In genomic region chr11:7654094-7654742, GRCh38 we compare ENCODE assay signal across 20 cellular contexts. TPM values are rescaled to one million over a fixed set of nuclear protein-coding genes. Genes with fewer than 3 reads are reported as not detected.
DNase-seq lines count a peak whose midpoint lies in the region; ATAC-seq and TF ChIP-seq lines count a peak whose summit lies in the region.
"Had no signal": no experiment of that assay in that cellular context is flagged by ENCODE, and none has a peak within 500 bp of the region (broad histone marks: within the 10 kb centered on the region; RNA-seq: fewer than 3 reads in every experiment).

No MANE protein-coding gene starts in this region.

- H3K9ac ChIP-seq in neural progenitor cell: no peak overlapping the region

- H3K27ac ChIP-seq in dorsolateral prefrontal cortex (peak overlapping the region in 56 of 59 donors; percentile 9 to 98 (median 88)), neural progenitor cell (no peak overlapping the region)

- ATAC-seq in activated CD8-positive, alpha-beta memory T cell treated with anti-CD3 and anti-CD28 coated beads, Interleukin-2, amount 10 ng/mL, durations not matched to agents 7 days and 5 days: no peak
- ATAC-seq in HG02759 (IDR thresholded peaks at IDR 0.05; ENCODE audit: unreplicated experiment) (no peak), HG03521 (IDR thresholded peaks at IDR 0.05; ENCODE audit: unreplicated experiment) (no peak)

- no peaks in the 10 kb centered on the region for H3K27me3 ChIP-seq in dorsolateral prefrontal cortex
- H3K27me3 ChIP-seq in neural progenitor cell: no peaks in the 10 kb centered on the region
- H3K27me3 ChIP-seq: MG63 had no signal

- H3K4me3 Mint-ChIP-seq in activated CD8-positive, alpha-beta memory T cell treated with anti-CD3 and anti-CD28 coated beads, Interleukin-2, amount 10 ng/mL, durations not matched to agents 7 days and 5 days: no peak overlapping the region
- no peak overlapping the region for H3K4me3 Mint-ChIP-seq in neural progenitor cell
- no peak overlapping the region for H3K4me3 Mint-ChIP-seq in activated naive CD4-positive, alpha-beta T cell treated with anti-CD3 and anti-CD28 coated beads for 36 hours

- peak; percentile 18 for DNase-seq in activated CD8-positive, alpha-beta memory T cell treated with anti-CD3 and anti-CD28 coated beads, Interleukin-2, amount 50 U/mL, for 48 hours
- DNase-seq in activated CD8-positive, alpha-beta memory T cell treated with anti-CD3 and anti-CD28 coated beads, Interleukin-2, amount 10 ng/mL, durations not matched to agents 7 days and 5 days: no peak
- DNase-seq in dorsolateral prefrontal cortex (no peak), neural progenitor cell (ENCODE audit: low spot score) (no peak), ureter (ENCODE audit: low spot score) (peak; percentile 39)
- no peak for DNase-seq in activated naive CD4-positive, alpha-beta T cell treated with anti-CD3 and anti-CD28 coated beads for 36 hours
- DNase-seq: 8988T, DMS79 treated with DMSO at 0.1 percent for 48 hours, MG63, NCI-H1092, NCI-H146, NCI-H2029 treated with DMSO at 0.1 percent for 48 hours, NCI-H2171, NCI-H774, OCI-M1, SHP77 had no signal

- no peaks in the 10 kb centered on the region for H3K36me3 ChIP-seq in neural progenitor cell
- H3K36me3 ChIP-seq: MG63 had no signal

- CTCF ChIA-PET in activated CD8-positive, alpha-beta memory T cell treated with anti-CD3 and anti-CD28 coated beads, Interleukin-2, amount 10 ng/mL, durations not matched to agents 7 days and 5 days (lab: Charles Lee): interaction anchor here (0.8 to 3.8 kb wide), 2 partner anchors 40 to 142 kb away, joined by 3 to 38 read pairs; partner anchors contain the start of gene PPFIBP2
- CTCF ChIA-PET in activated naive CD4-positive, alpha-beta T cell treated with anti-CD3 and anti-CD28 coated beads for 36 hours (lab: Charles Lee): interaction anchor here (0.5 kb wide), 1 partner anchor 83 kb away, joined by 3 read pairs; no protein-coding TSS in a partner anchor

- H2AFZ ChIP-seq in neural progenitor cell (replicated peaks): no peak overlapping the region

- no peaks in the 10 kb centered on the region for H3F3A ChIP-seq in neural progenitor cell (ENCODE audit: low read depth)

- H3K4me1 ChIP-seq in neural progenitor cell: no peaks in the 10 kb centered on the region

- no peaks in the 10 kb centered on the region for H3K79me2 ChIP-seq in neural progenitor cell (ENCODE audit: low read depth)

- no peaks in the 10 kb centered on the region for H3K36me3 Mint-ChIP-seq in activated CD8-positive, alpha-beta memory T cell treated with anti-CD3 and anti-CD28 coated beads, Interleukin-2, amount 10 ng/mL, durations not matched to agents 7 days and 5 days
- no peaks in the 10 kb centered on the region for H3K36me3 Mint-ChIP-seq in neural progenitor cell
- H3K36me3 Mint-ChIP-seq in activated naive CD4-positive, alpha-beta T cell treated with anti-CD3 and anti-CD28 coated beads for 36 hours (ENCODE audit: low read depth): peaks cover 39% of the 10 kb centered on the region

- no peaks in the 10 kb centered on the region for H3K9me3 ChIP-seq in neural progenitor cell (ENCODE audit: low read depth)
- H3K9me3 ChIP-seq: MG63 had no signal

- intact Hi-C loops in dorsolateral prefrontal cortex (cut with DNase I): loop anchor here (2.0 to 10.0 kb wide), 4 partner anchors 77 to 512 kb away; partner anchors contain the start of gene SYT9 (in 1 of the 2)
- intact Hi-C loops in activated naive CD4-positive, alpha-beta T cell treated with anti-CD3 and anti-CD28 coated beads for 36 hours (cut with micrococcal nuclease): no loop called here

- H3K4me1 Mint-ChIP-seq in activated CD8-positive, alpha-beta memory T cell treated with anti-CD3 and anti-CD28 coated beads, Interleukin-2, amount 10 ng/mL, durations not matched to agents 7 days and 5 days: no peaks in the 10 kb centered on the region
- H3K4me1 Mint-ChIP-seq in neural progenitor cell: peaks cover 13% of the 10 kb centered on the region
- no peaks in the 10 kb centered on the region for H3K4me1 Mint-ChIP-seq in activated naive CD4-positive, alpha-beta T cell treated with anti-CD3 and anti-CD28 coated beads for 36 hours (ENCODE audit: low read depth)

- H3K4me3 ChIP-seq in dorsolateral prefrontal cortex: no peak overlapping the region
- H3K4me3 ChIP-seq in neural progenitor cell: no peak overlapping the region
- H3K4me3 ChIP-seq: MG63 had no signal

- no peaks in the 10 kb centered on the region for H4K20me1 ChIP-seq in neural progenitor cell (ENCODE audit: low read depth)

- no peaks in the 10 kb centered on the region for H3K9me3 Mint-ChIP-seq in activated CD8-positive, alpha-beta memory T cell treated with anti-CD3 and anti-CD28 coated beads, Interleukin-2, amount 10 ng/mL, durations not matched to agents 7 days and 5 days (ENCODE audit: low read depth)
- H3K9me3 Mint-ChIP-seq in neural progenitor cell: no peaks in the 10 kb centered on the region
- H3K9me3 Mint-ChIP-seq in activated naive CD4-positive, alpha-beta T cell treated with anti-CD3 and anti-CD28 coated beads for 36 hours: no peaks in the 10 kb centered on the region

- no peaks in the 10 kb centered on the region for H3K27me3 Mint-ChIP-seq in activated CD8-positive, alpha-beta memory T cell treated with anti-CD3 and anti-CD28 coated beads, Interleukin-2, amount 10 ng/mL, durations not matched to agents 7 days and 5 days
- peaks cover 7% of the 10 kb centered on the region for H3K27me3 Mint-ChIP-seq in neural progenitor cell (ENCODE audit: insufficient read depth, low read depth)
- H3K27me3 Mint-ChIP-seq in activated naive CD4-positive, alpha-beta T cell treated with anti-CD3 and anti-CD28 coated beads for 36 hours (ENCODE audit: low read depth): no peaks in the 10 kb centered on the region

- H3K27ac Mint-ChIP-seq in activated CD8-positive, alpha-beta memory T cell treated with anti-CD3 and anti-CD28 coated beads, Interleukin-2, amount 10 ng/mL, durations not matched to agents 7 days and 5 days: no peak overlapping the region
- peak overlapping the region; percentile 83 for H3K27ac Mint-ChIP-seq in neural progenitor cell
- H3K27ac Mint-ChIP-seq in activated naive CD4-positive, alpha-beta T cell treated with anti-CD3 and anti-CD28 coated beads for 36 hours: no peak overlapping the region

- H3K4me2 ChIP-seq in neural progenitor cell: no peak overlapping the region

- no peak for TF ChIP-seq CTCF in dorsolateral prefrontal cortex (IDR thresholded peaks at IDR 0.05 in 54 of 56, conservative IDR thresholded peaks at IDR 0.05 in 2 of 56; ENCODE audit: low read depth in 1 of 56, partially characterized antibody in 56 of 56)
- no peak for TF ChIP-seq CTCF in neural progenitor cell (IDR thresholded peaks at IDR 0.05)

RNA-seq across cellular contexts. Expression of gene CYB5R2, which starts 19.1 kb away (rescaled TPM):
- 1 to 10 TPM; 1.5 to 2.4 TPM for total RNA-seq in activated CD8-positive, alpha-beta memory T cell treated with anti-CD3 and anti-CD28 coated beads, Interleukin-2, amount 10 ng/mL, durations not matched to agents 7 days and 5 days
- total RNA-seq in dorsolateral prefrontal cortex (10 to 100 TPM in 91 of 120 experiments, 1 to 10 TPM in 29; 2.8 to 93.4 (median 15.1) TPM), neural progenitor cell (ENCODE audit: low replicate concordance) (24.6 and 37.1 TPM in 2 replicates), ureter (28.4 TPM)
- total RNA-seq in activated naive CD4-positive, alpha-beta T cell treated with anti-CD3 and anti-CD28 coated beads for 36 hours: 1 to 10 TPM; 5.5 to 8.2 TPM

RNA-seq across cellular contexts. Expression of gene OVCH2, which starts 52.1 kb away (rescaled TPM):
- total RNA-seq in activated CD8-positive, alpha-beta memory T cell treated with anti-CD3 and anti-CD28 coated beads, Interleukin-2, amount 10 ng/mL, durations not matched to agents 7 days and 5 days: not detected
- 1 to 10 TPM in 1 of 120 experiments, under 1 TPM in 1, not detected in 118; 0.33 to 1.8 TPM for total RNA-seq in dorsolateral prefrontal cortex
- total RNA-seq in neural progenitor cell (ENCODE audit: low replicate concordance): not detected in 2 replicates
- total RNA-seq in ureter: 9.4 TPM
- not detected for total RNA-seq in activated naive CD4-positive, alpha-beta T cell treated with anti-CD3 and anti-CD28 coated beads for 36 hours
- total RNA-seq: HT-29, NCI-H460 had no signal

Comparison
In these comparisons a context has a peak if more than half of its experiments do, and no peak if none do; other contexts are left out.
1. DNase-seq: peak in activated CD8-positive, alpha-beta memory T cell treated with anti-CD3 and anti-CD28 coated beads, Interleukin-2, amount 50 U/mL, for 48 hours (single experiment) and ureter (single experiment); none in activated CD8-positive, alpha-beta memory T cell treated with anti-CD3 and anti-CD28 coated beads, Interleukin-2, amount 10 ng/mL, durations not matched to agents 7 days and 5 days (single experiment), dorsolateral prefrontal cortex (0 of 10), neural progenitor cell (single experiment) and activated naive CD4-positive, alpha-beta T cell treated with anti-CD3 and anti-CD28 coated beads for 36 hours (single experiment).